ENCODE assay signal across 13 cellular contexts in the genomic region with DNA sequence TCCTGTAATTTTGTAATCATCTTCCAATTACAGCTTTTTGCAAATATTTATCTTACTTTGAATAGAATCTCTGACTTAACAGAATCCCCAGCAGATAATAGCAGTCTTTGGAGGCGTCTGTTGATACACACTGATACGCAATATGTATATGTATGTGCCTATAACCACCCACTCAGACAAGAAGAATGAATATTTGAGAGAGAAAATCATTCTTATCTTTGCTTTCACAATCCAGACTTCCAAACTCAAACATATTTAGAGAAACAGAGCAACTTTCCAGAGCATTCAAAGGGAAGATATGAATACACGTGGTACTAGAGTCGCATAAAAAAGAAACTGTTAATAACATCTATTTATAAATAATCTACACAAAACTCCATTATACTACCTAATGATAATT. TPM values are rescaled to one million over a fixed set of nuclear protein-coding genes. Genes with fewer than 3 reads are reported as not detected.
DNase-seq lines count a peak whose midpoint lies in the region; ATAC-seq and TF ChIP-seq lines count a peak whose summit lies in the region.
"Had no signal": no experiment of that assay in that cellular context is flagged by ENCODE, and none has a peak within 500 bp of the region (broad histone marks: within the 10 kb centered on the region; RNA-seq: fewer than 3 reads in every experiment).

No MANE protein-coding gene starts in this region.

- no peaks in the 10 kb centered on the region for H3K9me3 ChIP-seq in smooth muscle cell (replicated peaks; ENCODE audit: low read depth)
- H3K9me3 ChIP-seq: HAP-1 had no signal

- H4K20me1 ChIP-seq in smooth muscle cell (ENCODE audit: low read depth): no peaks in the 10 kb centered on the region

- ATAC-seq in HG03342 (IDR thresholded peaks at IDR 0.05; ENCODE audit: unreplicated experiment): no peak
- ATAC-seq: CD8-positive, alpha-beta T cell had no signal

- DNase-seq in NCI-H146 (lab: John Stamatoyannopoulos, UW) (peak; percentile 6), NCI-H748 treated with DMSO at 0.1 percent for 48 hours (lab: John Stamatoyannopoulos, UW) (peak; percentile 7), amniotic epithelial cell (ENCODE audit: low read depth) (peak; percentile 57), smooth muscle cell (lab: John Stamatoyannopoulos, UW; ENCODE audit: unreplicated experiment) (no peak), HUDEP-2 (lab: John Stamatoyannopoulos, UW; ENCODE audit: unreplicated experiment in 76 of 76) (no peak), inferior parietal cortex (ENCODE audit: extremely low spot score) (no peak)
- DNase-seq: CD8-positive, alpha-beta T cell; GF-D8; GOT3 had no signal

- no peak overlapping the region for H3K27ac ChIP-seq in smooth muscle cell (ENCODE audit: low read depth)

- H3F3A ChIP-seq in smooth muscle cell (ENCODE audit: low read depth): no peaks in the 10 kb centered on the region

- TF ChIP-seq CTCF in smooth muscle cell (IDR thresholded peaks at IDR 0.05; ENCODE audit: borderline replicate concordance, insufficient read depth, poor library complexity, severe bottlenecking): no peak

- 38% methylated on average over 4 of the region's 4 CpGs for WGBS in smooth muscle cell (ENCODE audit: low lambda C conversion rate)

- H3K4me2 ChIP-seq in smooth muscle cell: peak overlapping the region; percentile 58

- H3K4me1 ChIP-seq in smooth muscle cell (ENCODE audit: low read depth): peaks cover 7% of the 10 kb centered on the region
- H3K4me1 ChIP-seq: HAP-1 had no signal

- peaks cover 51% of the 10 kb centered on the region for H3K27me3 ChIP-seq in smooth muscle cell (ENCODE audit: low read depth)

- H3K4me3 ChIP-seq in smooth muscle cell: no peak overlapping the region
- H3K4me3 ChIP-seq: HAP-1 had no signal

- no peak overlapping the region for H2AFZ ChIP-seq in smooth muscle cell (ENCODE audit: low read depth)

- no peaks in the 10 kb centered on the region for H3K36me3 ChIP-seq in smooth muscle cell (ENCODE audit: low read depth)
- H3K36me3 ChIP-seq: HAP-1 had no signal

- H3K9ac ChIP-seq in smooth muscle cell (ENCODE audit: low read depth): no peak overlapping the region

- H3K79me2 ChIP-seq in smooth muscle cell (ENCODE audit: low read depth): no peaks in the 10 kb centered on the region

RNA-seq across cellular contexts. Expression of gene RORB, which starts 6.1 kb away (rescaled TPM):
- total RNA-seq in smooth muscle cell: 2.5 and 4.9 TPM in 2 replicates
- polyA plus RNA-seq in smooth muscle cell: 0.91 and 0.95 TPM in 2 replicates
- total RNA-seq: B cell; CD8-positive, alpha-beta T cell had no signal
- polyA plus RNA-seq: CD14-positive monocyte had no signal

Comparison
In these comparisons a context has a peak if more than half of its experiments do, and no peak if none do; other contexts are left out.
1. DNase-seq: peak in NCI-H146 (single experiment), NCI-H748 treated with DMSO at 0.1 percent for 48 hours (single experiment) and amniotic epithelial cell (single experiment); none in smooth muscle cell (single experiment), HUDEP-2 (0 of 76) and inferior parietal cortex (single experiment).